ENCODE assay signal across 29 cellular contexts in genomic region chr3:62837145-62837787, GRCh38. TPM values are rescaled to one million over a fixed set of nuclear protein-coding genes. Genes with fewer than 3 reads are reported as not detected.
"Had no signal": no experiment of that assay in that cellular context is flagged by ENCODE, and none has a peak within 500 bp of the region (broad histone marks: within the 10 kb centered on the region; RNA-seq: fewer than 3 reads in every experiment).

No MANE protein-coding gene starts in this region.

- ATAC-seq: activated CD8-positive, alpha-beta memory T cell treated with anti-CD3 and anti-CD28 coated beads, Interleukin-2, amount 10 ng/mL, durations not matched to agents 7 days and 5 days; Panc1; Right ventricle myocardium inferior; T-cell had no signal

- H3K36me3 Mint-ChIP-seq: activated CD8-positive, alpha-beta memory T cell treated with anti-CD3 and anti-CD28 coated beads, Interleukin-2, amount 10 ng/mL, durations not matched to agents 7 days and 5 days; activated naive CD8-positive, alpha-beta T cell; T-cell had no signal

- H3K27ac ChIP-seq: brain microvascular endothelial cell, SK-N-MC had no signal

- H3K36me3 ChIP-seq: brain microvascular endothelial cell had no signal

- H3K27me3 ChIP-seq: brain microvascular endothelial cell had no signal

- H3K9me3 Mint-ChIP-seq: activated B cell treated with CpG ODN at 0.5 μM for 24 hours; activated CD4-positive, alpha-beta T cell treated with anti-CD3 and anti-CD28 coated beads, Interleukin-2, amount 10 ng/mL, durations not matched to agents 24 days and 14 days; activated T-cell treated with anti-CD3 and anti-CD28 coated beads, Interleukin-2, amount 50 U/mL, for 24 hours; activated T-helper 1 cell treated with anti-CD3 and anti-CD28 coated beads, Interleukin-12 subunit alpha, Interleukin-12 subunit beta, Interleukin-2, Interleukin-4 antibody, amounts not matched to agents 30 ng/mL and 10 ng/mL and 1 ng/mL, durations not matched to agents 14 hours and 24 hours and 36 hours had no signal

- H3K4me1 Mint-ChIP-seq: activated CD4-positive, alpha-beta T cell treated with anti-CD3 and anti-CD28 coated beads, Interleukin-2, amount 10 ng/mL, durations not matched to agents 24 days and 14 days; activated CD8-positive, alpha-beta memory T cell treated with anti-CD3 and anti-CD28 coated beads, Interleukin-2, amount 10 ng/mL, durations not matched to agents 7 days and 5 days; T-cell had no signal

- H3K4me3 Mint-ChIP-seq: activated B cell treated with CpG ODN at 0.5 μM for 24 hours; activated CD4-positive, alpha-beta T cell treated with anti-CD3 and anti-CD28 coated beads, Interleukin-2, amount 10 ng/mL, durations not matched to agents 24 days and 14 days; activated CD8-positive, alpha-beta memory T cell treated with anti-CD3 and anti-CD28 coated beads, Interleukin-2, amount 10 ng/mL, durations not matched to agents 7 days and 5 days; activated naive CD8-positive, alpha-beta T cell; activated T-cell treated with anti-CD3 and anti-CD28 coated beads, Interleukin-2, amount 50 U/mL, for 24 hours; activated T-helper 1 cell treated with anti-CD3 and anti-CD28 coated beads, Interleukin-12 subunit alpha, Interleukin-12 subunit beta, Interleukin-2, Interleukin-4 antibody, amounts not matched to agents 30 ng/mL and 10 ng/mL and 1 ng/mL, durations not matched to agents 14 hours and 24 hours and 36 hours; T-cell had no signal

- H3K27me3 Mint-ChIP-seq: activated B cell treated with CpG ODN at 0.5 μM for 24 hours; activated CD4-positive, alpha-beta T cell treated with anti-CD3 and anti-CD28 coated beads, Interleukin-2, amount 10 ng/mL, durations not matched to agents 24 days and 14 days; activated CD8-positive, alpha-beta memory T cell treated with anti-CD3 and anti-CD28 coated beads, Interleukin-2, amount 10 ng/mL, durations not matched to agents 7 days and 5 days; activated T-cell treated with anti-CD3 and anti-CD28 coated beads, Interleukin-2, amount 50 U/mL, for 24 hours; T-cell had no signal

- H3K4me3 ChIP-seq: SK-N-MC had no signal

- DNase-seq: activated B cell treated with CpG ODN at 0.5 μM for 24 hours; activated CD4-positive, alpha-beta T cell treated with anti-CD3 and anti-CD28 coated beads for 1 hour; activated CD4-positive, alpha-beta T cell treated with anti-CD3 and anti-CD28 coated beads, Interleukin-2, amount 10 ng/mL, durations not matched to agents 24 days and 14 days; activated CD4-positive, alpha-beta T cell treated with anti-CD3 and anti-CD28 coated beads, Interleukin-2, amount 50 U/mL, for 48 hours; activated CD8-positive, alpha-beta memory T cell treated with anti-CD3 and anti-CD28 coated beads, Interleukin-2, amount 10 ng/mL, durations not matched to agents 7 days and 5 days; activated effector memory CD4-positive, alpha-beta T cell treated with Interleukin-2 at 50 U/mL for 16 hours; activated naive CD4-positive, alpha-beta T cell treated with Interleukin-2 at 50 U/mL for 16 hours; activated T-cell treated with anti-CD3 and anti-CD28 coated beads, Interleukin-2, amount 50 U/mL, for 24 hours; brain microvascular endothelial cell; cerebellar nuclear complex; Karpas-422; MM.1S; NCI-H1048; NCI-H1930; NCI-H2171 treated with DMSO at 0.1 percent for 48 hours; NCI-H226; NCI-H526 treated with DMSO at 0.1 percent for 48 hours; NK-92 treated with Interleukin-12 subunit alpha and Interleukin-12 subunit beta, amount 100 ng/mL, for 24 hours; OCI-M1; RPMI8226; T-cell; T-helper 2 cell; T1000 had no signal

- H3K27ac Mint-ChIP-seq: activated B cell treated with CpG ODN at 0.5 μM for 24 hours; activated CD4-positive, alpha-beta T cell treated with anti-CD3 and anti-CD28 coated beads, Interleukin-2, amount 10 ng/mL, durations not matched to agents 24 days and 14 days; activated CD8-positive, alpha-beta memory T cell treated with anti-CD3 and anti-CD28 coated beads, Interleukin-2, amount 10 ng/mL, durations not matched to agents 7 days and 5 days; activated naive CD8-positive, alpha-beta T cell; activated T-cell treated with anti-CD3 and anti-CD28 coated beads, Interleukin-2, amount 50 U/mL, for 24 hours; activated T-helper 1 cell treated with anti-CD3 and anti-CD28 coated beads, Interleukin-12 subunit alpha, Interleukin-12 subunit beta, Interleukin-2, Interleukin-4 antibody, amounts not matched to agents 30 ng/mL and 10 ng/mL and 1 ng/mL, durations not matched to agents 14 hours and 24 hours and 36 hours; T-cell had no signal

RNA-seq across cellular contexts. Expression of gene CADPS, which starts 38.0 kb away (rescaled TPM):
- total RNA-seq: activated B cell treated with CpG ODN at 0.5 μM for 24 hours; activated CD4-positive, alpha-beta T cell treated with anti-CD3 and anti-CD28 coated beads, Interleukin-2, amount 10 ng/mL, durations not matched to agents 24 days and 14 days; activated CD8-positive, alpha-beta memory T cell treated with anti-CD3 and anti-CD28 coated beads, Interleukin-2, amount 10 ng/mL, durations not matched to agents 7 days and 5 days; activated T-helper 1 cell treated with anti-CD3 and anti-CD28 coated beads, Interleukin-12 subunit alpha, Interleukin-12 subunit beta, Interleukin-2, Interleukin-4 antibody, amounts not matched to agents 30 ng/mL and 10 ng/mL and 1 ng/mL, durations not matched to agents 14 hours and 24 hours and 36 hours; NCI-H460 had no signal
